3 cellular contexts compared by ENCODE assay signal in the genomic region with DNA sequence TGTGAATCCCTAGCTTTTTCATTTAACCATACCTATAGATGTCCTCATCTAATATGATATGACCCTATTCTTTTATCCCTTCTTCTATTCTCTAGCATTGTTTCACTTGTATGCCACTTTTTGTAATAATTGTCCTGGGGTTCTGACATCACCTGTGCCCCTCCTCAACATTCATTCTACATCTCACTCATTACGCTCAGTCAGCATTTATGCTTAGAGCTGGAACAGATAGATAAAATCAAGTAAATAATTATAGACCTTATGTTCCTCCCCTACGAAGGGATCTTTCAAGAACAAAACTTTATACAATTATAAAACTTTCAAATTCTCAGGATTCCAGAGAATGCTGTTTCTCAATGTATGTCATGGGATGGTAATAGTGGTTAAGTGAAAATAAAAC.
TF ChIP-seq lines count a peak whose summit lies in the region.

No MANE protein-coding gene starts in this region.

TF ChIP-seq in A549, 52 proteins besides CTCF, POLR2A, EP300 and RAD21:
- TF ChIP-seq GATA3 (IDR thresholded peaks at IDR 0.05; ENCODE audit: borderline replicate concordance) (no peak), MAFK (IDR thresholded peaks at IDR 0.05; ENCODE audit: partially characterized antibody) (peak; percentile 79)

TF ChIP-seq in IMR-90, 13 proteins besides CTCF, POLR2A, EP300 and RAD21:
- TF ChIP-seq CHD1 (IDR thresholded peaks at IDR 0.05; ENCODE audit: low read depth, low read length) (no peak), BHLHE40 (IDR thresholded peaks at IDR 0.05; ENCODE audit: low read depth, low read length) (no peak), MAFK (IDR thresholded peaks at IDR 0.05; ENCODE audit: low read depth, low read length) (peak; percentile 90)

TF ChIP-seq in H1, 55 proteins besides CTCF, POLR2A, EP300 and RAD21:
- TF ChIP-seq SAP30 (IDR thresholded peaks at IDR 0.05; ENCODE audit: insufficient read depth, insufficient replicate concordance, low read length) (no peak), JUN (IDR thresholded peaks at IDR 0.05; ENCODE audit: low read depth, low read length) (no peak), RFX5 (IDR thresholded peaks at IDR 0.05; ENCODE audit: borderline replicate concordance, low read depth, low read length) (no peak), ZNF274 (IDR thresholded peaks at IDR 0.05; ENCODE audit: borderline replicate concordance, extremely low read depth, low read length) (no peak), BCL11A (IDR thresholded peaks at IDR 0.05; ENCODE audit: low read depth in 2 of 2, low read length in 2 of 2) (no peak), MAFK (IDR thresholded peaks at IDR 0.05; ENCODE audit: low read depth, low read length) (peak; percentile 75), BACH1 (IDR thresholded peaks at IDR 0.05; ENCODE audit: low read length) (no peak)
